In the genomic region with DNA sequence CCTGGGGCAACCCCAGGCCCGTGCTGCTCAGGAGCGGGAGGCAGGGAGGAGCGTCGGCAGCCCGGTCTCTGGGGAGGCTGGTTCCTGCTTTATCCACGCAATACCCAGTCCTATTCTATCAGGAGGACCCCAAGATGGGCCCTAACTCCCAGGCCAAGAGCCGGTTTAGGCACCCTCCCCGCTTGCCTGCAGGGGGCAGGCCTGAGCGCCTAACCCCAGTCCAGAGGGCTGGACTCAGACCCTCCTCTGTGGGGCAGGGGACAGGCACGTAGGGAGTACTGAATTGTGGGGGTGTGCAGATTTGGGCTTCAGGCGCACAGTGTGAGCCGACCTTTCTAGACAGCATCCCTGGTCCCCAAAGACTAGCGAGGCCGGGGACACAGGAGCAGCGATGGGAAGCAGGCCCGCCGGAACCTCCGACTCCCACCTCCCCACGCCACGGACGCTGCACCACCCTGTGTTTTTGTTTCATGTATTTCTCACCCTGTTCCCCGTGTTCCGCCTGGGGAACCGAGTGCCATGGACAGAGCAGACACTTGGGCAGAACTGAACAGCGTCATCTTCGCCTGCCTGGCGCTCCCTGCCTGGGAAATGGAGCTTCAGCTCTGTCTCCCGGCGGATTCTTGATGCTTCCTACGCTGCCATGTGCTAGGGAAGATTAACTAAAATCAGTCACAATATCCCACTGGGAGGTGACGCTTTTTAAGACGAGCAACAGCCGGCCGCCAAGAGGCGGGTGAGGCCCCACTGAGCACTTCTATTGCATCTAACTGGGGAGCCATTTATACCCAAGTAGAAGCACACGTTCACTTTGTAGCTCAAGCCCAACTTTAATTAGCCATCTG, we compare ENCODE assay signal across 8 cellular contexts. TPM values are rescaled to one million over a fixed set of nuclear protein-coding genes. Genes with fewer than 3 reads are reported as not detected.
DNase-seq lines count a peak whose midpoint lies in the region; ATAC-seq and TF ChIP-seq lines count a peak whose summit lies in the region.

No MANE protein-coding gene starts in this region.

- no peaks in the 10 kb centered on the region for H3K27me3 Mint-ChIP-seq in activated CD8-positive, alpha-beta T cell treated with anti-CD3 and anti-CD28 coated beads, Interleukin-2, amount 10 ng/mL, durations not matched to agents 7 days and 5 days (ENCODE audit: low read depth)

- no peak overlapping the region for H3K4me3 Mint-ChIP-seq in activated CD8-positive, alpha-beta T cell treated with anti-CD3 and anti-CD28 coated beads, Interleukin-2, amount 10 ng/mL, durations not matched to agents 7 days and 5 days

- H3K36me3 Mint-ChIP-seq in activated CD8-positive, alpha-beta T cell treated with anti-CD3 and anti-CD28 coated beads, Interleukin-2, amount 10 ng/mL, durations not matched to agents 7 days and 5 days (ENCODE audit: low read depth), result peaks cover 47% of the 10 kb centered on the region

- H3K9me3 Mint-ChIP-seq in activated CD8-positive, alpha-beta T cell treated with anti-CD3 and anti-CD28 coated beads, Interleukin-2, amount 10 ng/mL, durations not matched to agents 7 days and 5 days (ENCODE audit: insufficient read depth), result no peaks in the 10 kb centered on the region

- no peak for ATAC-seq in activated CD8-positive, alpha-beta T cell treated with anti-CD3 and anti-CD28 coated beads, Interleukin-2, amount 10 ng/mL, durations not matched to agents 7 days and 5 days
- ATAC-seq in HG03280 (IDR thresholded peaks at IDR 0.05; ENCODE audit: unreplicated experiment) (no peak), GM21723 (IDR thresholded peaks at IDR 0.05; ENCODE audit: unreplicated experiment) (no peak)

- H3K4me1 Mint-ChIP-seq in activated CD8-positive, alpha-beta T cell treated with anti-CD3 and anti-CD28 coated beads, Interleukin-2, amount 10 ng/mL, durations not matched to agents 7 days and 5 days (ENCODE audit: low read depth), result peaks cover 71% of the 10 kb centered on the region

- H3K36me3 ChIP-seq in right atrium auricular region (no peaks in the 10 kb centered on the region), thyroid gland (no peaks in the 10 kb centered on the region)

- H3K27me3 ChIP-seq in right atrium auricular region (no peaks in the 10 kb centered on the region), thyroid gland (no peaks in the 10 kb centered on the region)

- no peak overlapping the region for H3K27ac ChIP-seq in 22Rv1
- H3K27ac ChIP-seq in right atrium auricular region, result no peak overlapping the region
- H3K27ac ChIP-seq in thyroid gland, result no peak overlapping the region

- CTCF ChIA-PET in activated CD8-positive, alpha-beta T cell treated with anti-CD3 and anti-CD28 coated beads, Interleukin-2, amount 10 ng/mL, durations not matched to agents 7 days and 5 days (lab: Charles Lee), result interaction anchor here (0.8 to 2.5 kb wide), 6 partner anchors 14 to 452 kb away, joined by 3 to 9 read pairs (median 6); no protein-coding TSS in a partner anchor

- peak; percentile 94 for TF ChIP-seq CTCF in 22Rv1 (IDR thresholded peaks at IDR 0.05)
- peak; percentile 89 for TF ChIP-seq CTCF in GM12874 (IDR thresholded peaks at IDR 0.05; ENCODE audit: insufficient read depth, low read depth, low read length)
- peak; percentile 39 to 68 for TF ChIP-seq CTCF in right atrium auricular region (IDR thresholded peaks at IDR 0.05)
- TF ChIP-seq CTCF in thyroid gland (IDR thresholded peaks at IDR 0.05), result peak in 4 of 6 experiments; percentile 19 to 58 (median 30)

- H3K4me3 ChIP-seq in right atrium auricular region (no peak overlapping the region), thyroid gland (replicated peaks in 1 of 3) (no peak overlapping the region)

- POLR2A ChIA-PET in activated CD8-positive, alpha-beta T cell treated with anti-CD3 and anti-CD28 coated beads, Interleukin-2, amount 10 ng/mL, durations not matched to agents 7 days and 5 days (lab: Charles Lee), result no interaction called here

- no peak for TF ChIP-seq POLR2A in thyroid gland (IDR thresholded peaks at IDR 0.05)

- DNase-seq in activated CD8-positive, alpha-beta T cell treated with anti-CD3 and anti-CD28 coated beads, Interleukin-2, amount 10 ng/mL, durations not matched to agents 7 days and 5 days, result peak; percentile 33
- no peak for DNase-seq in right atrium auricular region (ENCODE audit: low spot score)
- no peak for DNase-seq in thyroid gland
- no peak for DNase-seq in GF-D8 (lab: John Stamatoyannopoulos, UW)

- H3K9me3 ChIP-seq in right atrium auricular region (no peaks in the 10 kb centered on the region), thyroid gland (no peaks in the 10 kb centered on the region)

- no peak overlapping the region for H3K27ac Mint-ChIP-seq in activated CD8-positive, alpha-beta T cell treated with anti-CD3 and anti-CD28 coated beads, Interleukin-2, amount 10 ng/mL, durations not matched to agents 7 days and 5 days

- H3K4me1 ChIP-seq in right atrium auricular region (peaks cover 0 to 13% of the 10 kb centered on the region in 2 donors), thyroid gland (peaks cover 0 to 6% of the 10 kb centered on the region in 2 donors)

- 75 to 83% methylated on average over 27 to 29 of the region's 36 CpGs for WGBS in thyroid gland, 2 donors

- intact Hi-C loops in thyroid gland (cut with DNase I), result loop anchor here (10.0 kb wide), 1 partner anchor 107 kb away; the partner anchor contains the start of gene EIF3B

RNA-seq across cellular contexts. Expression of gene NUDT1, which starts 5.3 kb away (rescaled TPM):
- total RNA-seq in activated CD8-positive, alpha-beta T cell treated with anti-CD3 and anti-CD28 coated beads, Interleukin-2, amount 10 ng/mL, durations not matched to agents 7 days and 5 days, result 100 to 1,000 TPM; 126 to 130 TPM
- total RNA-seq in right atrium auricular region (10 to 100 TPM; 12.2 to 14.2 TPM), thyroid gland (10 to 100 TPM in 1 of 4 donors, 1 to 10 TPM in 3; 7.0 to 11.9 (median 9.8) TPM)

RNA-seq across cellular contexts. Expression of gene MRM2, which starts 5.4 kb away (rescaled TPM):
- total RNA-seq in activated CD8-positive, alpha-beta T cell treated with anti-CD3 and anti-CD28 coated beads, Interleukin-2, amount 10 ng/mL, durations not matched to agents 7 days and 5 days, result 10 to 100 TPM; 36.7 to 37.8 TPM
- total RNA-seq in right atrium auricular region, result 10 to 100 TPM; 13.2 to 13.7 TPM
- total RNA-seq in thyroid gland, result 10 to 100 TPM; 14.7 to 23.8 (median 18.2) TPM

RNA-seq across cellular contexts. Expression of gene MAD1L1, which starts 14.6 kb away (rescaled TPM):
- 10 to 100 TPM; 79.8 to 82.7 TPM for total RNA-seq in activated CD8-positive, alpha-beta T cell treated with anti-CD3 and anti-CD28 coated beads, Interleukin-2, amount 10 ng/mL, durations not matched to agents 7 days and 5 days
- total RNA-seq in right atrium auricular region, result 10 to 100 TPM; 13.3 to 31.9 TPM
- total RNA-seq in thyroid gland, result 10 to 100 TPM; 27.4 to 38.6 (median 33.9) TPM

Comparison
In these comparisons a context has a peak if more than half of its experiments do, and no peak if none do; other contexts are left out.
1. CTCF ChIP-seq: peak in every context shown above with its lines; median percentile 94 in 22Rv1; 89 in GM12874; 54 in right atrium auricular region; 30 in thyroid gland.
2. RNA of gene NUDT1, which starts 5.3 kb away (total RNA-seq): 126 to 130 TPM in activated CD8-positive, alpha-beta T cell treated with anti-CD3 and anti-CD28 coated beads, Interleukin-2, amount 10 ng/mL, durations not matched to agents 7 days and 5 days; 12.2 to 14.2 TPM in right atrium auricular region and 7.0 to 11.9 TPM in thyroid gland; every median in the first group is over 4 times any median in the second.